In the genomic region with DNA sequence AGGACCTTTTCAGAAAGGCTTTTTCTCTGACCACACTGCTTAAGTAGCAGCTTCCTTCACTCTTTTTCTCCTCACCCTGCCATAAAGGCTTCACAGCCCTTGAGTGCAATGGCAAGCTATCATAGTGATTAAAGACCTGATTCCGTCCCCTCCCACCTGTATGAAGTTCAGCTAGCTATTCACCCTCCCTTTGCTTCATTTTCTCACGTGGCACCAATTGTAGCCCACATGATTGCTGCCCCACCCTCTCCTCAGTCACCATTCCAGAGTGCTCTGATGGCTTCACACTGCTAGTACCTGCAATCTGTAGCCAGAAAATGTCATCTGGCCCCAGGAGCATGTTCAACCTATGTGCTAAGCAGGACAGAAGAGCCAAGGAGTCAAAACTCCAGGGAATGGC, we compare ENCODE assay signal across 2 cellular contexts.
TF ChIP-seq lines count a peak whose summit lies in the region.

No MANE protein-coding gene starts in this region.

TF ChIP-seq in SK-N-SH, 30 proteins besides CTCF, POLR2A, EP300 and RAD21 (continued from another document):
- TF ChIP-seq, protein P1, sequence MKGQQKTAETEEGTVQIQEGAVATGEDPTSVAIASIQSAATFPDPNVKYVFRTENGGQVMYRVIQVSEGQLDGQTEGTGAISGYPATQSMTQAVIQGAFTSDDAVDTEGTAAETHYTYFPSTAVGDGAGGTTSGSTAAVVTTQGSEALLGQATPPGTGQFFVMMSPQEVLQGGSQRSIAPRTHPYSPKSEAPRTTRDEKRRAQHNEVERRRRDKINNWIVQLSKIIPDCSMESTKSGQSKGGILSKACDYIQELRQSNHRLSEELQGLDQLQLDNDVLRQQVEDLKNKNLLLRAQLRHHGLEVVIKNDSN (IDR thresholded peaks at IDR 0.05; ENCODE audit: borderline replicate concordance, low read depth) = no peak
- TF ChIP-seq JUND (IDR thresholded peaks at IDR 0.05) (no peak), NRF1 (IDR thresholded peaks at IDR 0.05; ENCODE audit: low read depth, low read length) (no peak)

TF ChIP-seq in SK-N-SH treated with all-trans-retinoic acid at 6 μM for 48 hours, 23 proteins besides CTCF, POLR2A, EP300 and RAD21 (continued from another document):
- TF ChIP-seq TOX (CRISPR knock-in tag; IDR thresholded peaks at IDR 0.05; ENCODE audit: borderline replicate concordance) (no peak), BACH2 (CRISPR knock-in tag; IDR thresholded peaks at IDR 0.05; ENCODE audit: borderline replicate concordance) (no peak), ZC3H10 (CRISPR knock-in tag; IDR thresholded peaks at IDR 0.05) (no peak), RARB (CRISPR knock-in tag; IDR thresholded peaks at IDR 0.05) (no peak), ZFP3 (CRISPR knock-in tag; IDR thresholded peaks at IDR 0.05) (no peak), ISL1 (CRISPR knock-in tag; IDR thresholded peaks at IDR 0.05) (no peak), ARNTL (CRISPR knock-in tag; IDR thresholded peaks at IDR 0.05; ENCODE audit: borderline replicate concordance, low read depth) (no peak), ZFP30 (CRISPR knock-in tag; IDR thresholded peaks at IDR 0.05) (no peak), ZNF8 (CRISPR knock-in tag; IDR thresholded peaks at IDR 0.05) (no peak), PPARA (CRISPR knock-in tag; IDR thresholded peaks at IDR 0.05; ENCODE audit: borderline replicate concordance) (no peak)
- TF ChIP-seq, protein P2, sequence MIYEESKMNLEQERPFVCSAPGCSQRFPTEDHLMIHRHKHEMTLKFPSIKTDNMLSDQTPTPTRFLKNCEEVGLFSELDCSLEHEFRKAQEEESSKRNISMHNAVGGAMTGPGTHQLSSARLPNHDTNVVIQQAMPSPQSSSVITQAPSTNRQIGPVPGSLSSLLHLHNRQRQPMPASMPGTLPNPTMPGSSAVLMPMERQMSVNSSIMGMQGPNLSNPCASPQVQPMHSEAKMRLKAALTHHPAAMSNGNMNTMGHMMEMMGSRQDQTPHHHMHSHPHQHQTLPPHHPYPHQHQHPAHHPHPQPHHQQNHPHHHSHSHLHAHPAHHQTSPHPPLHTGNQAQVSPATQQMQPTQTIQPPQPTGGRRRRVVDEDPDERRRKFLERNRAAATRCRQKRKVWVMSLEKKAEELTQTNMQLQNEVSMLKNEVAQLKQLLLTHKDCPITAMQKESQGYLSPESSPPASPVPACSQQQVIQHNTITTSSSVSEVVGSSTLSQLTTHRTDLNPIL (CRISPR knock-in tag; IDR thresholded peaks at IDR 0.05; ENCODE audit: low read depth) = no peak
- TF ChIP-seq, protein P3, sequence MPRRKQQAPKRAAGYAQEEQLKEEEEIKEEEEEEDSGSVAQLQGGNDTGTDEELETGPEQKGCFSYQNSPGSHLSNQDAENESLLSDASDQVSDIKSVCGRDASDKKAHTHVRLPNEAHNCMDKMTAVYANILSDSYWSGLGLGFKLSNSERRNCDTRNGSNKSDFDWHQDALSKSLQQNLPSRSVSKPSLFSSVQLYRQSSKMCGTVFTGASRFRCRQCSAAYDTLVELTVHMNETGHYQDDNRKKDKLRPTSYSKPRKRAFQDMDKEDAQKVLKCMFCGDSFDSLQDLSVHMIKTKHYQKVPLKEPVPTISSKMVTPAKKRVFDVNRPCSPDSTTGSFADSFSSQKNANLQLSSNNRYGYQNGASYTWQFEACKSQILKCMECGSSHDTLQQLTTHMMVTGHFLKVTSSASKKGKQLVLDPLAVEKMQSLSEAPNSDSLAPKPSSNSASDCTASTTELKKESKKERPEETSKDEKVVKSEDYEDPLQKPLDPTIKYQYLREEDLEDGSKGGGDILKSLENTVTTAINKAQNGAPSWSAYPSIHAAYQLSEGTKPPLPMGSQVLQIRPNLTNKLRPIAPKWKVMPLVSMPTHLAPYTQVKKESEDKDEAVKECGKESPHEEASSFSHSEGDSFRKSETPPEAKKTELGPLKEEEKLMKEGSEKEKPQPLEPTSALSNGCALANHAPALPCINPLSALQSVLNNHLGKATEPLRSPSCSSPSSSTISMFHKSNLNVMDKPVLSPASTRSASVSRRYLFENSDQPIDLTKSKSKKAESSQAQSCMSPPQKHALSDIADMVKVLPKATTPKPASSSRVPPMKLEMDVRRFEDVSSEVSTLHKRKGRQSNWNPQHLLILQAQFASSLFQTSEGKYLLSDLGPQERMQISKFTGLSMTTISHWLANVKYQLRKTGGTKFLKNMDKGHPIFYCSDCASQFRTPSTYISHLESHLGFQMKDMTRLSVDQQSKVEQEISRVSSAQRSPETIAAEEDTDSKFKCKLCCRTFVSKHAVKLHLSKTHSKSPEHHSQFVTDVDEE (CRISPR knock-in tag; IDR thresholded peaks at IDR 0.05) = no peak
- TF ChIP-seq, protein P4, sequence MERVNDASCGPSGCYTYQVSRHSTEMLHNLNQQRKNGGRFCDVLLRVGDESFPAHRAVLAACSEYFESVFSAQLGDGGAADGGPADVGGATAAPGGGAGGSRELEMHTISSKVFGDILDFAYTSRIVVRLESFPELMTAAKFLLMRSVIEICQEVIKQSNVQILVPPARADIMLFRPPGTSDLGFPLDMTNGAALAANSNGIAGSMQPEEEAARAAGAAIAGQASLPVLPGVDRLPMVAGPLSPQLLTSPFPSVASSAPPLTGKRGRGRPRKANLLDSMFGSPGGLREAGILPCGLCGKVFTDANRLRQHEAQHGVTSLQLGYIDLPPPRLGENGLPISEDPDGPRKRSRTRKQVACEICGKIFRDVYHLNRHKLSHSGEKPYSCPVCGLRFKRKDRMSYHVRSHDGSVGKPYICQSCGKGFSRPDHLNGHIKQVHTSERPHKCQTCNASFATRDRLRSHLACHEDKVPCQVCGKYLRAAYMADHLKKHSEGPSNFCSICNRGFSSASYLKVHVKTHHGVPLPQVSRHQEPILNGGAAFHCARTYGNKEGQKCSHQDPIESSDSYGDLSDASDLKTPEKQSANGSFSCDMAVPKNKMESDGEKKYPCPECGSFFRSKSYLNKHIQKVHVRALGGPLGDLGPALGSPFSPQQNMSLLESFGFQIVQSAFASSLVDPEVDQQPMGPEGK (CRISPR knock-in tag; IDR thresholded peaks at IDR 0.05; ENCODE audit: borderline replicate concordance) = no peak
